12 cellular contexts compared by ENCODE assay signal in the genomic region with DNA sequence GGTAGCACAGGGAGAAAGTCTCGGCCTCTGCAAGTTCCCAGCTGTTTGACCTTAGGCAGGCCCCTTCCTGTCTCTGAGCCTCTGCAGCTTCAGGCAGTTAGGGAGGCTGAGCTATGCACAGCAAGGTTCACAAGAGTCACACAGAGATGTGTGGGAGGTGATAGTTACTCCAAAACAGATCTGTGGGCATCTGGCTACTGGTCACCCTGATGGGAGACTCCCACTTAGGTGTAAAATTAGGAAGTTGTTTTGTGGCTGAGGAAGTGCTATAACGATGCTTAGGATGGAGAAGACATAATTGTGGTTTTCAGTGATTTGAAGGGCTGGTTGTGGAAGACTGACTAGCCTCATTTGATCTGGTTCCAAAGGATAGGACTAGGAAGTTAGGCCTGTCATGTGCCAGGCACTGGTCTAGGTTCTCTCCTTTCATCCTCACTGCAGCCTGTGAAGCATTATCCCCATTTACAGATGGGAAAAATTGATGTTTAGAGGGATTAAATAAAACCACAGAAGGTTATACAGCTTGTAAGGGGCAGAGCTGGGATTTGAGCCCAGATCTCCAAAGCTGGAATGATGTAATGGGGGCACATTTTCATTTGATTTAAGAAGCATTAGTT. TPM values are rescaled to one million over a fixed set of nuclear protein-coding genes. Genes with fewer than 3 reads are reported as not detected.
DNase-seq lines count a peak whose midpoint lies in the region; ATAC-seq, FAIRE-seq and TF ChIP-seq lines count a peak whose summit lies in the region.
"Had no signal": no experiment of that assay in that cellular context is flagged by ENCODE, and none has a peak within 500 bp of the region (broad histone marks: within the 10 kb centered on the region; RNA-seq: fewer than 3 reads in every experiment).

No MANE protein-coding gene starts in this region.

- DNase-seq in left ventricle myocardium inferior (no peak), left cardiac atrium (no peak), kidney (no peak), type B pancreatic cell (ENCODE audit: extremely low spot score, unreplicated experiment) (no peak), globus pallidus (ENCODE audit: low spot score) (no peak)
- no peak for DNase-seq in activated T-helper 2 cell treated with anti-CD3 and anti-CD28 coated beads, Interferon-gamma antibody, Interleukin-2, Interleukin-4, amounts not matched to agents 10 μg/mL and 5 μg/mL and 100 μg/mL, durations not matched to agents 14 hours and 24 hours and 36 hours (ENCODE audit: low spot score)
- DNase-seq: NCI-H1105 treated with DMSO at 0.1 percent for 48 hours; stimulated activated CD4-positive, alpha-beta T cell treated with anti-CD3 and anti-CD28 coated beads, Interleukin-15, amount 100 ng/mL, for 24 hours had no signal

- H3K36me3 ChIP-seq in left ventricle myocardium inferior (peaks cover 11% of the 10 kb centered on the region), kidney (ENCODE audit: control insufficient read depth in 1 of 2, insufficient read depth in 2 of 2, low read length in 2 of 2) (peaks cover 0 to 6% of the 10 kb centered on the region in 2 donors)

- H3K27ac Mint-ChIP-seq in activated T-helper 2 cell treated with anti-CD3 and anti-CD28 coated beads, Interferon-gamma antibody, Interleukin-2, Interleukin-4, amounts not matched to agents 10 μg/mL and 5 μg/mL and 100 μg/mL, durations not matched to agents 14 hours and 24 hours and 36 hours: peak overlapping the region; percentile 1
- H3K27ac Mint-ChIP-seq in type B pancreatic cell: peak overlapping the region; percentile 21

- ATAC-seq in left cardiac atrium: no peak
- no peak for ATAC-seq in GM21717 (IDR thresholded peaks at IDR 0.05; ENCODE audit: unreplicated experiment)
- ATAC-seq in HG02885 (IDR thresholded peaks at IDR 0.05; ENCODE audit: poor library complexity, unreplicated experiment): no peak

- H3K4me3 ChIP-seq in left ventricle myocardium inferior: peak overlapping the region; percentile 33
- no peak overlapping the region for H3K4me3 ChIP-seq in kidney (ENCODE audit: low read length in 2 of 2)

- no peak overlapping the region for H3K4me3 Mint-ChIP-seq in activated T-helper 2 cell treated with anti-CD3 and anti-CD28 coated beads, Interferon-gamma antibody, Interleukin-2, Interleukin-4, amounts not matched to agents 10 μg/mL and 5 μg/mL and 100 μg/mL, durations not matched to agents 14 hours and 24 hours and 36 hours (ENCODE audit: low read depth)
- no peak overlapping the region for H3K4me3 Mint-ChIP-seq in type B pancreatic cell

- no peaks in the 10 kb centered on the region for H3K27me3 Mint-ChIP-seq in activated T-helper 2 cell treated with anti-CD3 and anti-CD28 coated beads, Interferon-gamma antibody, Interleukin-2, Interleukin-4, amounts not matched to agents 10 μg/mL and 5 μg/mL and 100 μg/mL, durations not matched to agents 14 hours and 24 hours and 36 hours (ENCODE audit: low read depth)
- H3K27me3 Mint-ChIP-seq in type B pancreatic cell: no peaks in the 10 kb centered on the region

- peaks cover 100% of the 10 kb centered on the region for H3K4me1 ChIP-seq in left ventricle myocardium inferior
- peaks cover 49 to 51% of the 10 kb centered on the region in 2 donors for H3K4me1 ChIP-seq in kidney (ENCODE audit: control insufficient read depth in 1 of 2, insufficient read depth in 1 of 2, low read depth in 1 of 2, low read length in 2 of 2)

- intact Hi-C loops in left ventricle myocardium inferior (cut with micrococcal nuclease): no loop called here
- intact Hi-C loops in left cardiac atrium (cut with DNase I): no loop called here
- intact Hi-C loops in activated T-helper 2 cell treated with anti-CD3 and anti-CD28 coated beads, Interferon-gamma antibody, Interleukin-2, Interleukin-4, amounts not matched to agents 10 μg/mL and 5 μg/mL and 100 μg/mL, durations not matched to agents 14 hours and 24 hours and 36 hours (cut with micrococcal nuclease): no loop called here
- intact Hi-C loops in kidney (cut with DNase I): no loop called here

- H3K27ac ChIP-seq in left ventricle myocardium inferior (replicated peaks): peak overlapping the region; percentile 76
- peak overlapping the region; percentile 39 to 66 for H3K27ac ChIP-seq in kidney (ENCODE audit: low read depth in 2 of 2, low read length in 2 of 2)

- H3K9ac ChIP-seq in kidney (ENCODE audit: low read length in 2 of 2): no peak overlapping the region

- H3K36me3 Mint-ChIP-seq in activated T-helper 2 cell treated with anti-CD3 and anti-CD28 coated beads, Interferon-gamma antibody, Interleukin-2, Interleukin-4, amounts not matched to agents 10 μg/mL and 5 μg/mL and 100 μg/mL, durations not matched to agents 14 hours and 24 hours and 36 hours (ENCODE audit: low read depth): no peaks in the 10 kb centered on the region
- H3K36me3 Mint-ChIP-seq in type B pancreatic cell: no peaks in the 10 kb centered on the region

- H3K4me1 Mint-ChIP-seq in activated T-helper 2 cell treated with anti-CD3 and anti-CD28 coated beads, Interferon-gamma antibody, Interleukin-2, Interleukin-4, amounts not matched to agents 10 μg/mL and 5 μg/mL and 100 μg/mL, durations not matched to agents 14 hours and 24 hours and 36 hours (ENCODE audit: low read depth): peaks cover 10% of the 10 kb centered on the region
- H3K4me1 Mint-ChIP-seq in type B pancreatic cell (ENCODE audit: unreplicated experiment): peaks cover 30% of the 10 kb centered on the region

- no peak for FAIRE-seq in kidney (lab: Jason Lieb, UNC)
- FAIRE-seq: endothelial cell of umbilical vein, H54 had no signal

- no peaks in the 10 kb centered on the region for H3K9me3 Mint-ChIP-seq in activated T-helper 2 cell treated with anti-CD3 and anti-CD28 coated beads, Interferon-gamma antibody, Interleukin-2, Interleukin-4, amounts not matched to agents 10 μg/mL and 5 μg/mL and 100 μg/mL, durations not matched to agents 14 hours and 24 hours and 36 hours
- no peaks in the 10 kb centered on the region for H3K9me3 Mint-ChIP-seq in type B pancreatic cell

- no peaks in the 10 kb centered on the region for H3K27me3 ChIP-seq in left ventricle myocardium inferior (ENCODE audit: low read depth)

- H3K9me3 ChIP-seq in left ventricle myocardium inferior (replicated peaks) (no peaks in the 10 kb centered on the region), kidney (ENCODE audit: control insufficient read depth in 1 of 2, low read length in 2 of 2) (no peaks in the 10 kb centered on the region)

- TF ChIP-seq CTCF in left ventricle myocardium inferior (IDR thresholded peaks at IDR 0.05; ENCODE audit: borderline replicate concordance) (no peak), kidney (IDR thresholded peaks at IDR 0.05; ENCODE audit: borderline replicate concordance, extremely low read depth, insufficient read depth) (no peak), type B pancreatic cell (conservative IDR thresholded peaks at IDR 0.05) (no peak)

RNA-seq across cellular contexts. Expression of gene ACO2, which starts 13.5 kb away (rescaled TPM):
- total RNA-seq in left ventricle myocardium inferior (851 TPM), left cardiac atrium (100 to 1,000 TPM; 415 to 523 TPM), kidney (119 TPM), type B pancreatic cell (ENCODE audit: low replicate concordance) (107 and 142 TPM in 2 replicates)
- 94.1 and 96.1 TPM in 2 replicates for total RNA-seq in activated T-helper 2 cell treated with anti-CD3 and anti-CD28 coated beads, Interferon-gamma antibody, Interleukin-2, Interleukin-4, amounts not matched to agents 10 μg/mL and 5 μg/mL and 100 μg/mL, durations not matched to agents 14 hours and 24 hours and 36 hours
- polyA plus RNA-seq in kidney (ENCODE audit: insufficient read depth, low read depth, low replicate concordance): 262 TPM

RNA-seq across cellular contexts. Expression of gene PHF5A, which starts 13.9 kb away (rescaled TPM):
- total RNA-seq in left ventricle myocardium inferior: 23.9 TPM
- total RNA-seq in left cardiac atrium: 10 to 100 TPM; 22.8 to 28.1 TPM
- 72.1 and 74.3 TPM in 2 replicates for total RNA-seq in activated T-helper 2 cell treated with anti-CD3 and anti-CD28 coated beads, Interferon-gamma antibody, Interleukin-2, Interleukin-4, amounts not matched to agents 10 μg/mL and 5 μg/mL and 100 μg/mL, durations not matched to agents 14 hours and 24 hours and 36 hours
- 34.0 TPM for total RNA-seq in kidney
- polyA plus RNA-seq in kidney (ENCODE audit: insufficient read depth, low read depth, low replicate concordance): 42.2 TPM
- total RNA-seq in type B pancreatic cell (ENCODE audit: low replicate concordance): 38.2 and 54.8 TPM in 2 replicates

RNA-seq across cellular contexts. Expression of gene TOB2, which starts 35.8 kb away (rescaled TPM):
- total RNA-seq in left ventricle myocardium inferior (63.6 TPM), left cardiac atrium (10 to 100 TPM; 57.4 to 63.1 TPM), kidney (54.3 TPM), type B pancreatic cell (ENCODE audit: low replicate concordance) (47.4 and 54.5 TPM in 2 replicates)
- 41.2 and 44.2 TPM in 2 replicates for total RNA-seq in activated T-helper 2 cell treated with anti-CD3 and anti-CD28 coated beads, Interferon-gamma antibody, Interleukin-2, Interleukin-4, amounts not matched to agents 10 μg/mL and 5 μg/mL and 100 μg/mL, durations not matched to agents 14 hours and 24 hours and 36 hours
- 20.8 TPM for polyA plus RNA-seq in kidney (ENCODE audit: insufficient read depth, low read depth, low replicate concordance)
